Comparison of ENCODE assay signal across 21 cellular contexts in genomic region chr1:220800262-220800661, GRCh38.
"Had no signal": no experiment of that assay in that cellular context is flagged by ENCODE, and none has a peak within 500 bp of the region (broad histone marks: within the 10 kb centered on the region; RNA-seq: fewer than 3 reads in every experiment).

No MANE protein-coding gene starts in this region.

- H3K27me3 ChIP-seq: dorsolateral prefrontal cortex, esophagus squamous epithelium, gastrocnemius medialis, heart right ventricle, left lung had no signal

- H3K9me3 ChIP-seq: esophagus squamous epithelium, gastrocnemius medialis, heart right ventricle, left lung, lower lobe of right lung had no signal

- H3K27ac ChIP-seq: coronary artery, dorsolateral prefrontal cortex, epithelial cell of prostate, esophagus squamous epithelium, gastrocnemius medialis, heart right ventricle, left lung, lower lobe of right lung had no signal

- H3K36me3 ChIP-seq: gastrocnemius medialis had no signal

- ATAC-seq: esophagus mucosa, gastrocnemius medialis, heart right ventricle, left cardiac atrium, left lung, left ventricle myocardium superior, lower lobe of right lung had no signal

- H3K4me1 ChIP-seq: lower lobe of right lung had no signal

- DNase-seq: dermis blood vessel endothelial cell; dorsolateral prefrontal cortex; effector CD4-positive, alpha-beta T cell; effector memory CD4-positive, alpha-beta T cell; erythroblast; esophagus squamous epithelium; foreskin fibroblast; foreskin melanocyte; gastrocnemius medialis; glutamatergic neuron; heart right ventricle; hippocampal formation; left cardiac atrium; left lung; left ventricle myocardium superior; lower lobe of right lung; mesendoderm; midbrain had no signal

- H3K4me3 ChIP-seq: coronary artery, dorsolateral prefrontal cortex, esophagus squamous epithelium, gastrocnemius medialis, heart right ventricle, left lung, lower lobe of right lung had no signal
